8 cellular contexts compared by ENCODE assay signal in the genomic region with DNA sequence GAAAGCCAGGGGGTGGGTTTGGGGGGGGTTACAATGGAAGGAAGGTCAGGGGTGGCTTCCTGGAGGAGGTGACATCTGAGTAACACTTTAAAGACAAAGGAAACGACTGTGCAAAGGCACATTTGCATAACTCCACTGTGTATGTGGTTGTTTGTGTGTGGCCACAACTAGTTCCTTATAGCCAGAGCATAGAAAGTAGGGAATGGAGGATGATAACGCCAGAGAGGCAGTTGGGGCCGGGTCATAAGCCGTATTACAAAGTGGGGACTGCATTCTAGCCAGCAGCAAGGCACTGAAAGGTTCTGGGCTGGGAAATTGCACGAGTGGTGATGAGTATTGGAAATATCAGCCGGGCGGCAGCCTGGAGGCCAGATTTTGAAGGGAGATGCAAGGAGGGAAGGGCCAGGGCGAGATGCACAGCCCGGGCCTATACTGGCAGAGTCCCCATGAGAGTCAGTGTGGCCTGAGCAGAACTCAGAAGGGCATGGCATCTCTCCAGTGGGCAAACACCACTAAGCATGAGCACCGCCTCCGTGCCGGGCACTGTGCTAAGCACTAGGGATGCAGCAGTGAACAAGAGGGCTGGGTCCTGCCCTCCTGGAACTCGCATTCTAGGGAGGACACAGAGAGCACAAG. TPM values are rescaled to one million over a fixed set of nuclear protein-coding genes. Genes with fewer than 3 reads are reported as not detected.
DNase-seq lines count a peak whose midpoint lies in the region; ATAC-seq and TF ChIP-seq lines count a peak whose summit lies in the region.

No MANE protein-coding gene starts in this region.

- peaks cover 60% of the 10 kb centered on the region for H3K4me1 Mint-ChIP-seq in neural crest cell

- H3K27me3 ChIP-seq in ascending aorta = no peaks in the 10 kb centered on the region

- peak overlapping the region; percentile 52 for H3K4me3 Mint-ChIP-seq in neural crest cell

- no peaks in the 10 kb centered on the region for H3K9me3 Mint-ChIP-seq in neural crest cell

- peak overlapping the region; percentile 100 for H3K27ac Mint-ChIP-seq in neural crest cell (ENCODE audit: unreplicated experiment)

- intact Hi-C loops in ascending aorta (cut with DNase I) = loop anchor here (2.0 kb wide), 2 partner anchors 13 to 29 kb away; no protein-coding TSS in a partner anchor

- peak overlapping the region; percentile 98 to 99 for H3K27ac ChIP-seq in ascending aorta

- no peak for DNase-seq in ascending aorta (ENCODE audit: low spot score in 2 of 2)
- no peak for DNase-seq in neural crest cell (ENCODE audit: low read depth, low spot score)
- no peak for DNase-seq in NCI-H2196 (lab: John Stamatoyannopoulos, UW; ENCODE audit: unreplicated experiment)
- no peak for DNase-seq in NCI-H1694 treated with DMSO at 0.1 percent for 48 hours (lab: John Stamatoyannopoulos, UW)
- DNase-seq in NCI-H1694 (lab: John Stamatoyannopoulos, UW) = no peak
- no peak for DNase-seq in activated effector memory CD4-positive, alpha-beta T cell treated with Interleukin-2 at 50 U/mL for 16 hours

- H3K4me3 ChIP-seq in ascending aorta = peak overlapping the region in 1 of 2 donors; percentile 36

- no peaks in the 10 kb centered on the region for H3K36me3 ChIP-seq in ascending aorta

- TF ChIP-seq CTCF in ascending aorta (IDR thresholded peaks at IDR 0.05) (no peak), neural crest cell (conservative IDR thresholded peaks at IDR 0.05) (no peak)

- H3K4me1 ChIP-seq in ascending aorta = peaks cover 32 to 63% of the 10 kb centered on the region in 2 donors

- no peaks in the 10 kb centered on the region for H3K27me3 Mint-ChIP-seq in neural crest cell (ENCODE audit: low read depth)

- ATAC-seq in GM18517 (IDR thresholded peaks at IDR 0.05; ENCODE audit: unreplicated experiment) (peak; percentile 19), HG03439 (IDR thresholded peaks at IDR 0.05; ENCODE audit: unreplicated experiment) (peak; percentile 23)

- H3K36me3 Mint-ChIP-seq in neural crest cell (ENCODE audit: low read depth) = peaks cover 11% of the 10 kb centered on the region

- no peaks in the 10 kb centered on the region for H3K9me3 ChIP-seq in ascending aorta

RNA-seq across cellular contexts. Expression of gene TK2, which starts 33.6 kb away (rescaled TPM):
- total RNA-seq in ascending aorta = 21.5 TPM
- 12.6 and 16.3 TPM in 2 replicates for total RNA-seq in neural crest cell

RNA-seq across cellular contexts. Expression of gene CKLF, which starts 36.1 kb away (rescaled TPM):
- total RNA-seq in ascending aorta (not detected), neural crest cell (48.8 and 51.2 TPM in 2 replicates)

RNA-seq across cellular contexts. Expression of gene CMTM1, which starts 49.9 kb away (rescaled TPM):
- total RNA-seq in ascending aorta = not detected
- 17.1 and 18.4 TPM in 2 replicates for total RNA-seq in neural crest cell

Comparison
In these comparisons a context has a peak if more than half of its experiments do, and no peak if none do; other contexts are left out.
1. RNA of gene CKLF, which starts 36.1 kb away (total RNA-seq): 48.8 to 51.2 TPM in neural crest cell; not detected in ascending aorta (single experiment); every median in the first group is over 10 times any median in the second.
2. RNA of gene CMTM1, which starts 49.9 kb away (total RNA-seq): 17.1 to 18.4 TPM in neural crest cell; not detected in ascending aorta (single experiment); every median in the first group is over 10 times any median in the second.